ENCODE assay signal across 19 cellular contexts in the genomic region with DNA sequence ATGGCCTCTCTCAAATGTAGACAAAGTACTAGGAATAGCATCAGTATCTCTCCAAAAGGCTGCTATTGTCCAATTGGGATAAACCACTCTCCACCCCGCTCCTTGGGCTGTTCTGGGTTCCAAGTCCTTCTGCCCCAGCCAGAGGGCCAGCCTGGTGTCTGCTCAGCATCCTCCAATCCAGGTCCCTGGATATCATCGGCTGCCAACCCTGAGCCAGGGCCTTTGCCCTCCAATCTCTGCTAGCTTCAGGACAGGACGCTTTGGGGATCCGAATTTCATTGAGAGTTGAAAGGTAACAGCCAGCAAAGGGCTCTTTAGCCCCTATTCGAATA.
DNase-seq lines count a peak whose midpoint lies in the region; ATAC-seq, FAIRE-seq and TF ChIP-seq lines count a peak whose summit lies in the region.
"Had no signal": no experiment of that assay in that cellular context is flagged by ENCODE, and none has a peak within 500 bp of the region (broad histone marks: within the 10 kb centered on the region; RNA-seq: fewer than 3 reads in every experiment).

No MANE protein-coding gene starts in this region.

- H3K79me2 ChIP-seq in astrocyte (ENCODE audit: insufficient read depth, low read length) = no peaks in the 10 kb centered on the region

- H3K9me3 Mint-ChIP-seq in activated CD4-positive, alpha-beta T cell treated with anti-CD3 and anti-CD28 coated beads, Interleukin-2, amount 10 ng/mL, durations not matched to agents 24 days and 14 days = no peaks in the 10 kb centered on the region
- peaks cover 1% of the 10 kb centered on the region for H3K9me3 Mint-ChIP-seq in astrocyte (ENCODE audit: unreplicated experiment)
- H3K9me3 Mint-ChIP-seq: CD8-positive, alpha-beta T cell had no signal

- FAIRE-seq in astrocyte (lab: Jason Lieb, UNC) (no peak), H54 (lab: Jason Lieb, UNC) (no peak)
- FAIRE-seq: D721Med, G401.6 had no signal

- no peak for TF ChIP-seq POLR2A in H54 (IDR thresholded peaks at IDR 0.05; ENCODE audit: low read depth, low read length)

- H3K36me3 Mint-ChIP-seq in activated CD4-positive, alpha-beta T cell treated with anti-CD3 and anti-CD28 coated beads, Interleukin-2, amount 10 ng/mL, durations not matched to agents 24 days and 14 days (ENCODE audit: low read depth) = no peaks in the 10 kb centered on the region
- H3K36me3 Mint-ChIP-seq in astrocyte (ENCODE audit: low read depth, unreplicated experiment) = no peaks in the 10 kb centered on the region
- H3K36me3 Mint-ChIP-seq: CD8-positive, alpha-beta T cell had no signal

- ATAC-seq in omental fat pad (ENCODE audit: low FRiP score) (peak; percentile 57), thoracic aorta (ENCODE audit: insufficient number of reproducible peaks, low FRiP score, low read depth) (no peak)
- ATAC-seq: CD8-positive, alpha-beta T cell; HCT116 had no signal

- no peaks in the 10 kb centered on the region for H3K4me1 Mint-ChIP-seq in activated CD4-positive, alpha-beta T cell treated with anti-CD3 and anti-CD28 coated beads, Interleukin-2, amount 10 ng/mL, durations not matched to agents 24 days and 14 days
- H3K4me1 Mint-ChIP-seq in astrocyte (ENCODE audit: low read depth, unreplicated experiment) = peaks cover 4% of the 10 kb centered on the region

- H3K9me3 ChIP-seq in astrocyte (ENCODE audit: insufficient read depth, low read depth, low read length) (no peaks in the 10 kb centered on the region), thoracic aorta (no peaks in the 10 kb centered on the region)
- H3K9me3 ChIP-seq: BLaER1 had no signal

- no peaks in the 10 kb centered on the region for H4K20me1 ChIP-seq in astrocyte (ENCODE audit: insufficient read depth, low read length)
- H4K20me1 ChIP-seq: BLaER1 had no signal

- intact Hi-C loops in activated CD4-positive, alpha-beta T cell treated with anti-CD3 and anti-CD28 coated beads, Interleukin-2, amount 10 ng/mL, durations not matched to agents 24 days and 14 days (cut with micrococcal nuclease) = no loop called here

- H3K27me3 ChIP-seq in astrocyte (ENCODE audit: insufficient read depth, low read length) (peaks cover 2% of the 10 kb centered on the region), thoracic aorta (replicated peaks; ENCODE audit: insufficient read depth) (no peaks in the 10 kb centered on the region)
- H3K27me3 ChIP-seq: BLaER1 had no signal

- peaks cover 19% of the 10 kb centered on the region for H3K27me3 Mint-ChIP-seq in activated CD4-positive, alpha-beta T cell treated with anti-CD3 and anti-CD28 coated beads, Interleukin-2, amount 10 ng/mL, durations not matched to agents 24 days and 14 days
- H3K27me3 Mint-ChIP-seq in astrocyte (ENCODE audit: low read depth, unreplicated experiment) = peaks cover 39% of the 10 kb centered on the region

- H3K27ac Mint-ChIP-seq in activated CD4-positive, alpha-beta T cell treated with anti-CD3 and anti-CD28 coated beads, Interleukin-2, amount 10 ng/mL, durations not matched to agents 24 days and 14 days = no peak overlapping the region
- H3K27ac Mint-ChIP-seq in astrocyte (ENCODE audit: unreplicated experiment) = no peak overlapping the region
- H3K27ac Mint-ChIP-seq: CD8-positive, alpha-beta T cell had no signal

- no peak overlapping the region for H3K4me3 ChIP-seq in astrocyte (ENCODE audit: insufficient read depth, low read depth, low read length)
- H3K4me3 ChIP-seq in thoracic aorta = peak overlapping the region; percentile 17
- H3K4me3 ChIP-seq: BLaER1 had no signal

- no peak overlapping the region for H3K4me3 Mint-ChIP-seq in activated CD4-positive, alpha-beta T cell treated with anti-CD3 and anti-CD28 coated beads, Interleukin-2, amount 10 ng/mL, durations not matched to agents 24 days and 14 days
- no peak overlapping the region for H3K4me3 Mint-ChIP-seq in astrocyte (ENCODE audit: unreplicated experiment)
- H3K4me3 Mint-ChIP-seq: CD8-positive, alpha-beta T cell had no signal

- no peak overlapping the region for H3K4me2 ChIP-seq in astrocyte (ENCODE audit: low read length)
- H3K4me2 ChIP-seq: BLaER1 had no signal

- H3K36me3 ChIP-seq in astrocyte (ENCODE audit: insufficient read depth, low read length) = no peaks in the 10 kb centered on the region
- H3K36me3 ChIP-seq in thoracic aorta = no peaks in the 10 kb centered on the region
- H3K36me3 ChIP-seq: BLaER1 had no signal

- peak; percentile 41 for DNase-seq in activated CD4-positive, alpha-beta T cell treated with anti-CD3 and anti-CD28 coated beads, Interleukin-2, amount 10 ng/mL, durations not matched to agents 24 days and 14 days
- DNase-seq in activated CD4-positive, alpha-beta T cell treated with anti-CD3 and anti-CD28 coated beads for 1 hour = no peak
- DNase-seq in astrocyte (ENCODE audit: low read depth) (no peak), omental fat pad (ENCODE audit: low spot score) (no peak), thoracic aorta (ENCODE audit: low spot score) (no peak), HUDEP-2 (lab: John Stamatoyannopoulos, UW; ENCODE audit: unreplicated experiment in 76 of 76) (no peak), EL (no peak), H54 (ENCODE audit: insufficient read length, low spot score) (no peak)
- DNase-seq: CD8-positive, alpha-beta T cell; DMS79 treated with DMSO at 0.1 percent for 48 hours; KBM-7; NCI-H1436; NCI-H2029; NCI-H2171 had no signal

- TF ChIP-seq CTCF in astrocyte (IDR thresholded peaks at IDR 0.05; ENCODE audit: insufficient read depth, low read depth, low read length) (no peak), omental fat pad (IDR thresholded peaks at IDR 0.05) (no peak), thoracic aorta (IDR thresholded peaks at IDR 0.05) (no peak)

- H2AFZ ChIP-seq in astrocyte (ENCODE audit: low read depth, low read length) = peak overlapping the region; percentile 42

- H3K4me1 ChIP-seq in astrocyte (ENCODE audit: insufficient read depth, low read length) (no peaks in the 10 kb centered on the region), thoracic aorta (ENCODE audit: control insufficient read depth in 1 of 2, low read depth in 2 of 2) (peaks cover 34 to 43% of the 10 kb centered on the region in 2 donors)
- H3K4me1 ChIP-seq: BLaER1 had no signal

- no peak overlapping the region for H3K9ac ChIP-seq in astrocyte (ENCODE audit: low read length)
- H3K9ac ChIP-seq: BLaER1 had no signal

- H3K27ac ChIP-seq in astrocyte (ENCODE audit: low read depth, low read length) (no peak overlapping the region), thoracic aorta (peak overlapping the region; percentile 75 to 77)
- H3K27ac ChIP-seq: 22Rv1, BLaER1 had no signal
